In genomic region chr21:25298512-25299491, GRCh38 we compare ENCODE assay signal across 9 cellular contexts.
DNase-seq lines count a peak whose midpoint lies in the region; ATAC-seq and TF ChIP-seq lines count a peak whose summit lies in the region.
"Had no signal": no experiment of that assay in that cellular context is flagged by ENCODE, and none has a peak within 500 bp of the region (broad histone marks: within the 10 kb centered on the region; RNA-seq: fewer than 3 reads in every experiment).

No MANE protein-coding gene starts in this region.

- TF ChIP-seq POLR2A in stomach (IDR thresholded peaks at IDR 0.05) = no peak

- no peaks in the 10 kb centered on the region for H3K79me2 ChIP-seq in OCI-LY7 (ENCODE audit: insufficient read depth, low read depth, low read length)

- H3K27ac ChIP-seq in OCI-LY7 (ENCODE audit: low read depth, low read length, poor library complexity, severe bottlenecking) (no peak overlapping the region), upper lobe of right lung (peak overlapping the region; percentile 65), stomach (peak overlapping the region in 1 of 5 donors; percentile 15)

- no peaks in the 10 kb centered on the region for H3K9me2 ChIP-seq in OCI-LY7 (ENCODE audit: insufficient read depth, low read length)

- H4K20me1 ChIP-seq in OCI-LY7 (ENCODE audit: insufficient read depth, low read length) = no peaks in the 10 kb centered on the region

- peak overlapping the region in 1 of 2 donors; percentile 19 for H3K27ac Mint-ChIP-seq in natural killer cell treated with Interleukin-12 subunit alpha and Interleukin-12 subunit beta and Interleukin-15 and Interleukin-18, amount 100 ng/mL, for 72 hours
- no peak overlapping the region for H3K27ac Mint-ChIP-seq in natural killer cell
- no peak overlapping the region for H3K27ac Mint-ChIP-seq in T-helper 2 cell treated with Interferon-gamma antibody and Interleukin-4, amounts not matched to agents 5 μg/mL and 100 μg/mL, for 36 hours

- intact Hi-C loops in natural killer cell (cut with micrococcal nuclease) = no loop called here
- intact Hi-C loops in OCI-LY7 (cut with micrococcal nuclease; ENCODE audit: unreplicated experiment) = no loop called here
- intact Hi-C loops in upper lobe of right lung (cut with DNase I) = no loop called here
- intact Hi-C loops in stomach (cut with DNase I; ENCODE audit: low total_unique reads) = no loop called here

- TF ChIP-seq CTCF in natural killer cell (IDR thresholded peaks at IDR 0.05) = no peak
- no peak for TF ChIP-seq CTCF in OCI-LY7 (conservative IDR thresholded peaks at IDR 0.05; ENCODE audit: low read length)
- no peak for TF ChIP-seq CTCF in upper lobe of right lung (IDR thresholded peaks at IDR 0.05)
- TF ChIP-seq CTCF in stomach (IDR thresholded peaks at IDR 0.05) = no peak

- WGBS in stomach, 5 donors = 50 to 61% (median 54%) methylated on average over 2 of the region's 2 CpGs

- H3K4me3 Mint-ChIP-seq in natural killer cell treated with Interleukin-12 subunit alpha and Interleukin-12 subunit beta and Interleukin-15 and Interleukin-18, amount 100 ng/mL, for 72 hours = peak overlapping the region; percentile 13
- no peak overlapping the region for H3K4me3 Mint-ChIP-seq in natural killer cell
- no peak overlapping the region for H3K4me3 Mint-ChIP-seq in T-helper 2 cell treated with Interferon-gamma antibody and Interleukin-4, amounts not matched to agents 5 μg/mL and 100 μg/mL, for 36 hours

- CTCF ChIA-PET in OCI-LY7 (lab: Charles Lee; ENCODE audit: unreplicated experiment) = no interaction called here

- peaks cover 14% of the 10 kb centered on the region for H3K9me3 Mint-ChIP-seq in natural killer cell treated with Interleukin-12 subunit alpha and Interleukin-12 subunit beta and Interleukin-15 and Interleukin-18, amount 100 ng/mL, for 72 hours
- H3K9me3 Mint-ChIP-seq in natural killer cell = peaks cover 0 to 3% of the 10 kb centered on the region in 2 donors
- H3K9me3 Mint-ChIP-seq in T-helper 2 cell treated with Interferon-gamma antibody and Interleukin-4, amounts not matched to agents 5 μg/mL and 100 μg/mL, for 36 hours = no peaks in the 10 kb centered on the region

- H3K36me3 ChIP-seq in OCI-LY7 (ENCODE audit: insufficient read depth, low read length) (no peaks in the 10 kb centered on the region), upper lobe of right lung (no peaks in the 10 kb centered on the region), stomach (no peaks in the 10 kb centered on the region)

- H3K36me3 Mint-ChIP-seq in natural killer cell treated with Interleukin-12 subunit alpha and Interleukin-12 subunit beta and Interleukin-15 and Interleukin-18, amount 100 ng/mL, for 72 hours = no peaks in the 10 kb centered on the region
- H3K36me3 Mint-ChIP-seq in natural killer cell = no peaks in the 10 kb centered on the region
- no peaks in the 10 kb centered on the region for H3K36me3 Mint-ChIP-seq in T-helper 2 cell treated with Interferon-gamma antibody and Interleukin-4, amounts not matched to agents 5 μg/mL and 100 μg/mL, for 36 hours (ENCODE audit: low read depth)

- H3K27me3 ChIP-seq in upper lobe of right lung (no peaks in the 10 kb centered on the region), stomach (no peaks in the 10 kb centered on the region)

- H3K4me3 ChIP-seq in OCI-LY7 (ENCODE audit: low read depth, low read length, poor library complexity, severe bottlenecking) = no peak overlapping the region
- H3K4me3 ChIP-seq in upper lobe of right lung = no peak overlapping the region
- no peak overlapping the region for H3K4me3 ChIP-seq in stomach

- BruUV-seq in OCI-LY7 (replicated peaks; lab: Mats Ljungman, UMichigan) = no TSS peak

- H3K4me2 ChIP-seq in OCI-LY7 (ENCODE audit: low read length) = no peak overlapping the region

- H2AFZ ChIP-seq in OCI-LY7 (ENCODE audit: low read length) = no peak overlapping the region

- H3K4me1 ChIP-seq in OCI-LY7 (ENCODE audit: insufficient read depth, low read length, poor library complexity, severe bottlenecking) (no peaks in the 10 kb centered on the region), upper lobe of right lung (no peaks in the 10 kb centered on the region), stomach (no peaks in the 10 kb centered on the region)

- ATAC-seq in natural killer cell treated with Interleukin-12 subunit alpha and Interleukin-12 subunit beta and Interleukin-15 and Interleukin-18, amount 100 ng/mL, for 72 hours = peak; percentile 89 to 95
- ATAC-seq in natural killer cell (no peak), HG03064 (IDR thresholded peaks at IDR 0.05; ENCODE audit: low read depth, unreplicated experiment) (peak; percentile 88), upper lobe of right lung (peak; percentile 90)

- H3K4me1 Mint-ChIP-seq in natural killer cell treated with Interleukin-12 subunit alpha and Interleukin-12 subunit beta and Interleukin-15 and Interleukin-18, amount 100 ng/mL, for 72 hours (ENCODE audit: low read depth in 2 of 2) = peaks cover 12 to 18% of the 10 kb centered on the region in 2 donors
- peaks cover 0 to 4% of the 10 kb centered on the region in 2 donors for H3K4me1 Mint-ChIP-seq in natural killer cell
- no peaks in the 10 kb centered on the region for H3K4me1 Mint-ChIP-seq in T-helper 2 cell treated with Interferon-gamma antibody and Interleukin-4, amounts not matched to agents 5 μg/mL and 100 μg/mL, for 36 hours (ENCODE audit: low read depth)

- POLR2A ChIA-PET in OCI-LY7 (lab: Charles Lee) = no interaction called here

- no peak for TF ChIP-seq EP300 in stomach (IDR thresholded peaks at IDR 0.05)

- H3K27me3 Mint-ChIP-seq in natural killer cell treated with Interleukin-12 subunit alpha and Interleukin-12 subunit beta and Interleukin-15 and Interleukin-18, amount 100 ng/mL, for 72 hours = no peaks in the 10 kb centered on the region
- H3K27me3 Mint-ChIP-seq in natural killer cell (ENCODE audit: low read depth in 2 of 2) = no peaks in the 10 kb centered on the region
- no peaks in the 10 kb centered on the region for H3K27me3 Mint-ChIP-seq in T-helper 2 cell treated with Interferon-gamma antibody and Interleukin-4, amounts not matched to agents 5 μg/mL and 100 μg/mL, for 36 hours (ENCODE audit: low read depth)

- DNase-seq in natural killer cell treated with Interleukin-12 subunit alpha and Interleukin-12 subunit beta and Interleukin-15 and Interleukin-18, amount 100 ng/mL, for 72 hours (ENCODE audit: low spot score) = no peak
- DNase-seq in natural killer cell = no peak
- peak; percentile 3 for DNase-seq in OCI-LY7 (ENCODE audit: low spot score)
- DNase-seq in upper lobe of right lung = no peak
- no peak for DNase-seq in stomach
- DNase-seq in T-helper 2 cell treated with Interferon-gamma antibody and Interleukin-4, amounts not matched to agents 5 μg/mL and 100 μg/mL, for 36 hours (ENCODE audit: low spot score) = no peak
- no peak for DNase-seq in NCI-H1694 (lab: John Stamatoyannopoulos, UW)
- DNase-seq: activated T-cell treated with anti-CD3 and anti-CD28 coated beads for 4 hours had no signal

- H3K9me3 ChIP-seq in OCI-LY7 (ENCODE audit: low read length) (no peaks in the 10 kb centered on the region), upper lobe of right lung (no peaks in the 10 kb centered on the region), stomach (no peaks in the 10 kb centered on the region)

Comparison
In these comparisons a context has a peak if more than half of its experiments do, and no peak if none do; other contexts are left out.
1. ATAC-seq: peak in natural killer cell treated with Interleukin-12 subunit alpha and Interleukin-12 subunit beta and Interleukin-15 and Interleukin-18, amount 100 ng/mL, for 72 hours (2 of 2), HG03064 (single experiment) and upper lobe of right lung (single experiment); none in natural killer cell (0 of 3).